ENCODE assay signal across 27 cellular contexts in genomic region chr13:60227168-60227567, GRCh38.
"Had no signal": no experiment of that assay in that cellular context is flagged by ENCODE, and none has a peak within 500 bp of the region (broad histone marks: within the 10 kb centered on the region; RNA-seq: fewer than 3 reads in every experiment).

No MANE protein-coding gene starts in this region.

- DNase-seq: activated CD4-positive, alpha-beta T cell treated with anti-CD3 and anti-CD28 coated beads for 48 hours; activated CD4-positive, alpha-beta T cell treated with anti-CD3 and anti-CD28 coated beads, Interleukin-2, amount 50 U/mL, for 48 hours; activated CD8-positive, alpha-beta memory T cell treated with anti-CD3 and anti-CD28 coated beads for 24 hours; activated effector memory CD4-positive, alpha-beta T cell treated with anti-CD3 and anti-CD28 coated beads, Interleukin-2, amount 50 U/mL, for 16 hours; activated T-cell treated with anti-CD3 and anti-CD28 coated beads, Interleukin-2, amount 50 U/mL, for 1 hour; amniotic stem cell; dorsolateral prefrontal cortex; effector memory CD4-positive, alpha-beta T cell; heart left ventricle; immature natural killer cell; midbrain; naive thymus-derived CD8-positive, alpha-beta T cell; nucleus accumbens; psoas muscle; stimulated activated naive CD4-positive, alpha-beta T cell treated with Interleukin-2 at 50 U/mL for 16 hours; T-cell had no signal

- H3K27ac ChIP-seq: brain microvascular endothelial cell, coronary artery, dorsolateral prefrontal cortex, foreskin keratinocyte, heart left ventricle, pancreas, psoas muscle, right atrium auricular region, transverse colon, WERI-Rb-1 had no signal

- ATAC-seq: activated CD4-positive, CD25-positive, alpha-beta regulatory T cell treated with anti-CD3 and anti-CD28 coated beads, Interleukin-2, amount 50 U/mL, for 24 hours; naive thymus-derived CD8-positive, alpha-beta T cell; psoas muscle; T-cell had no signal

- H3K4me1 ChIP-seq: foreskin keratinocyte, heart left ventricle, pancreas, psoas muscle, transverse colon had no signal

- H3K9me3 Mint-ChIP-seq: activated naive CD4-positive, alpha-beta T cell treated with anti-CD3 and anti-CD28 coated beads, Interleukin-2, amount 10 ng/mL, durations not matched to agents 7 days and 5 days; activated T-helper 1 cell treated with anti-CD3 and anti-CD28 coated beads, Interleukin-12 subunit alpha, Interleukin-12 subunit beta, Interleukin-2, Interleukin-4 antibody, amounts not matched to agents 30 ng/mL and 10 ng/mL and 1 ng/mL, durations not matched to agents 14 hours and 24 hours and 36 hours; naive thymus-derived CD8-positive, alpha-beta T cell; neural crest cell; T-cell had no signal

- H3K4me3 Mint-ChIP-seq: activated naive CD4-positive, alpha-beta T cell treated with anti-CD3 and anti-CD28 coated beads, Interleukin-2, amount 10 ng/mL, durations not matched to agents 7 days and 5 days; activated T-helper 1 cell treated with anti-CD3 and anti-CD28 coated beads, Interleukin-12 subunit alpha, Interleukin-12 subunit beta, Interleukin-2, Interleukin-4 antibody, amounts not matched to agents 30 ng/mL and 10 ng/mL and 1 ng/mL, durations not matched to agents 14 hours and 24 hours and 36 hours; immature natural killer cell; naive thymus-derived CD8-positive, alpha-beta T cell; neural crest cell; T-cell had no signal

- H3K27ac Mint-ChIP-seq: activated naive CD4-positive, alpha-beta T cell treated with anti-CD3 and anti-CD28 coated beads, Interleukin-2, amount 10 ng/mL, durations not matched to agents 7 days and 5 days; activated T-helper 1 cell treated with anti-CD3 and anti-CD28 coated beads, Interleukin-12 subunit alpha, Interleukin-12 subunit beta, Interleukin-2, Interleukin-4 antibody, amounts not matched to agents 30 ng/mL and 10 ng/mL and 1 ng/mL, durations not matched to agents 14 hours and 24 hours and 36 hours; immature natural killer cell; naive thymus-derived CD8-positive, alpha-beta T cell; T-cell had no signal

- H3K36me3 Mint-ChIP-seq: activated naive CD4-positive, alpha-beta T cell treated with anti-CD3 and anti-CD28 coated beads, Interleukin-2, amount 10 ng/mL, durations not matched to agents 7 days and 5 days; naive thymus-derived CD8-positive, alpha-beta T cell; T-cell had no signal

- H3K4me3 ChIP-seq: coronary artery, dorsolateral prefrontal cortex, heart left ventricle, pancreas, psoas muscle, right atrium auricular region, transverse colon had no signal

- H3K27me3 ChIP-seq: brain microvascular endothelial cell, pancreas, right atrium auricular region, transverse colon had no signal

- H3K9me3 ChIP-seq: heart left ventricle, pancreas, psoas muscle, right atrium auricular region, transverse colon had no signal

- H3K27me3 Mint-ChIP-seq: activated naive CD4-positive, alpha-beta T cell treated with anti-CD3 and anti-CD28 coated beads, Interleukin-2, amount 10 ng/mL, durations not matched to agents 7 days and 5 days had no signal

- H3K36me3 ChIP-seq: brain microvascular endothelial cell, heart left ventricle, pancreas, right atrium auricular region, transverse colon, WERI-Rb-1 had no signal

- H3K4me1 Mint-ChIP-seq: activated naive CD4-positive, alpha-beta T cell treated with anti-CD3 and anti-CD28 coated beads, Interleukin-2, amount 10 ng/mL, durations not matched to agents 7 days and 5 days; immature natural killer cell; naive thymus-derived CD8-positive, alpha-beta T cell; neural crest cell; T-cell had no signal
